19 cellular contexts compared by ENCODE assay signal in the genomic region with DNA sequence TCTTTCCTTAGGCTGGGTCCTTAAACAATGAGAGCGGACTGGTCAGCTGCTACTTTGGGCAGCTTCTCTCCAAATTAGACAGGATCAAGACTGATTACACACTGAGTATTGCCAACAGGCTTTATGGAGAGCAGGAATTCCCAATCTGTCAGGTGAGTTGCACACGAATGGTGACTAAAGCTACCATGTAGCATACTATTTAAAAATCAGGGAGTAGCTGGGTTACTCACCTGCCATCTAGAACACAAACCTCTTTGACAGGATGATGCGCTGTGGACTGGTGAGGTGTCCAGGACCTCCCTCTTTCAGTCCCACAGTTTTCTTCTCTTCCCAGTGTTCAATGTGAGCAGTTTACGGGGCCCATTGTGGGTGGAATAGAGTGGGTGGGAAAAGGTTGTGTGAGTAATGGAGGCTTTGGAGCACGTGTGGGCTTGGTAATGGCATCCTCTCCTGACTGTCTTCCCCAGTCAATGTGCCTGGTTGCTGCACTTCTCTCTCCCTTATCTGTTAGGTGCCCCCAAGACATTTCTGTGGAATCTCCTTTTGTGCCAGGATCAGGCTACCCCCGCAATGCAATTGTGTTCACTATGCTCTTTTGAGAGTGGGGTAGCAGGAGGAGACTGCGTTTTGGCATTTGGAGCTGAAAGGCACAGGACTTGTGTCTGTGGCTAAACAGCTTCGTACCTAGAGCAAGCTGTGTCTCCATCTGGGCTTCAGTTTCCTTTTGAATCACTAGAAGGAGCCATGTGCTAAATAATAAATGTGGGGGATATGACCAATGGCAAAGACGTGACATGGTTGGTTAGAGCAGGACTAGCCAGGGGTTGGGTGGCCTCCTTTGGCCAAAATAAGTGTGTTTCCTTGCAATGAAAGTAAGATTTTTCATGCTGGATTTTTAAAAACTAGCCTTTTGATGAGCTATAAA. TPM values are rescaled to one million over a fixed set of nuclear protein-coding genes. Genes with fewer than 3 reads are reported as not detected.
DNase-seq lines count a peak whose midpoint lies in the region; ATAC-seq and TF ChIP-seq lines count a peak whose summit lies in the region.
"Had no signal": no experiment of that assay in that cellular context is flagged by ENCODE, and none has a peak within 500 bp of the region (broad histone marks: within the 10 kb centered on the region; RNA-seq: fewer than 3 reads in every experiment).

No MANE protein-coding gene starts in this region.

- no peak overlapping the region for H3K4ac ChIP-seq in mesenchymal stem cell (ENCODE audit: low read depth in 1 of 2, low read length in 2 of 2)

- H4K91ac ChIP-seq in mesenchymal stem cell (ENCODE audit: low read length): no peak overlapping the region

- DNase-seq in activated CD4-positive, alpha-beta T cell treated with anti-CD3 and anti-CD28 coated beads, Interleukin-2, amount 10 ng/mL, durations not matched to agents 24 days and 14 days: peak; percentile 34
- DNase-seq in activated CD4-positive, alpha-beta T cell treated with anti-CD3 and anti-CD28 coated beads for 4 hours: no peak
- DNase-seq in NCI-H69 (lab: John Stamatoyannopoulos, UW): peak; percentile 29
- DNase-seq in foreskin keratinocyte: peak; percentile 17 to 58
- DNase-seq in NCI-H345 (lab: John Stamatoyannopoulos, UW): no peak
- DNase-seq in lower lobe of right lung: no peak
- DNase-seq in mesenchymal stem cell: no peak
- DNase-seq: Caco-2, Kasumi-1, NCI-H1436, NCI-H2029 treated with DMSO at 0.1 percent for 48 hours, NCI-H524 treated with DMSO at 0.1 percent for 48 hours, SHP77 had no signal

- H3K27ac Mint-ChIP-seq in activated CD4-positive, alpha-beta T cell treated with anti-CD3 and anti-CD28 coated beads, Interleukin-2, amount 10 ng/mL, durations not matched to agents 24 days and 14 days: no peak overlapping the region
- H3K27ac Mint-ChIP-seq: T-helper 1 cell treated with Interleukin-12 subunit alpha and Interleukin-12 subunit beta and Interleukin-4 antibody, amounts not matched to agents 30 μg/mL and 1 μg/mL, for 36 hours had no signal

- H3K9me3 Mint-ChIP-seq in activated CD4-positive, alpha-beta T cell treated with anti-CD3 and anti-CD28 coated beads, Interleukin-2, amount 10 ng/mL, durations not matched to agents 24 days and 14 days: no peaks in the 10 kb centered on the region
- H3K9me3 Mint-ChIP-seq: T-helper 1 cell treated with Interleukin-12 subunit alpha and Interleukin-12 subunit beta and Interleukin-4 antibody, amounts not matched to agents 30 μg/mL and 1 μg/mL, for 36 hours had no signal

- H2BK5ac ChIP-seq in mesenchymal stem cell (ENCODE audit: low read depth, low read length, poor library complexity, severe bottlenecking): no peak overlapping the region

- no peak overlapping the region for H3K14ac ChIP-seq in mesenchymal stem cell (ENCODE audit: low read length in 2 of 2)

- H2BK120ac ChIP-seq in mesenchymal stem cell (ENCODE audit: low read depth, low read length): no peak overlapping the region

- H3K27me3 ChIP-seq in foreskin keratinocyte (no peaks in the 10 kb centered on the region), lower lobe of right lung (ENCODE audit: low read depth) (no peaks in the 10 kb centered on the region), mesenchymal stem cell (ENCODE audit: control insufficient read depth in 1 of 2, insufficient read depth in 1 of 2, low read length in 2 of 2) (no peaks in the 10 kb centered on the region)

- H3K4me1 Mint-ChIP-seq in activated CD4-positive, alpha-beta T cell treated with anti-CD3 and anti-CD28 coated beads, Interleukin-2, amount 10 ng/mL, durations not matched to agents 24 days and 14 days: no peaks in the 10 kb centered on the region

- intact Hi-C loops in activated CD4-positive, alpha-beta T cell treated with anti-CD3 and anti-CD28 coated beads, Interleukin-2, amount 10 ng/mL, durations not matched to agents 24 days and 14 days (cut with micrococcal nuclease): no loop called here
- intact Hi-C loops in lower lobe of right lung (cut with DNase I): no loop called here

- H3K36me3 Mint-ChIP-seq in activated CD4-positive, alpha-beta T cell treated with anti-CD3 and anti-CD28 coated beads, Interleukin-2, amount 10 ng/mL, durations not matched to agents 24 days and 14 days (ENCODE audit: low read depth): no peaks in the 10 kb centered on the region
- H3K36me3 Mint-ChIP-seq: CD14-positive monocyte had no signal

- 70% methylated on average over 8 of the region's 9 CpGs for WGBS in mesenchymal stem cell

- no peak overlapping the region for H3K18ac ChIP-seq in mesenchymal stem cell (ENCODE audit: low read depth in 1 of 2, low read length in 2 of 2)

- H3K4me2 ChIP-seq in mesenchymal stem cell (ENCODE audit: low read length, poor library complexity, severe bottlenecking): no peak overlapping the region
- H3K4me2 ChIP-seq: A549 had no signal

- no peak overlapping the region for H2AFZ ChIP-seq in mesenchymal stem cell (ENCODE audit: low read depth, low read length)

- H3K4me3 ChIP-seq in HEK293 (ENCODE audit: low read depth, low read length) (no peak overlapping the region), lower lobe of right lung (no peak overlapping the region), mesenchymal stem cell (ENCODE audit: insufficient read depth in 1 of 2, low read depth in 1 of 2, low read length in 2 of 2) (no peak overlapping the region)
- H3K4me3 ChIP-seq: A549, HAP-1 had no signal

- no peak overlapping the region for H2BK15ac ChIP-seq in mesenchymal stem cell (ENCODE audit: low read depth, poor library complexity, severe bottlenecking)

- peak; percentile 94 for ATAC-seq in foreskin keratinocyte
- ATAC-seq in lower lobe of right lung: no peak
- ATAC-seq: A549, SK-N-SH treated with all-trans-retinoic acid at 6 μM for 48 hours had no signal

- H3K27ac ChIP-seq in HEK293 (ENCODE audit: extremely low read depth, low read depth, low read length) (no peak overlapping the region), foreskin keratinocyte (peak overlapping the region; percentile 64), lower lobe of right lung (no peak overlapping the region), mesenchymal stem cell (ENCODE audit: low read length, poor library complexity, severe bottlenecking) (no peak overlapping the region)
- H3K27ac ChIP-seq: A549 had no signal

- H3K36me3 ChIP-seq in HEK293 (ENCODE audit: control insufficient read depth in 2 of 2, insufficient read depth in 1 of 2, low read length in 2 of 2) (no peaks in the 10 kb centered on the region), lower lobe of right lung (no peaks in the 10 kb centered on the region), mesenchymal stem cell (ENCODE audit: control insufficient read depth in 1 of 2, insufficient read depth in 2 of 2, low read depth in 1 of 2, low read length in 2 of 2) (no peaks in the 10 kb centered on the region)
- H3K36me3 ChIP-seq: HAP-1 had no signal

- H3K27me3 Mint-ChIP-seq in activated CD4-positive, alpha-beta T cell treated with anti-CD3 and anti-CD28 coated beads, Interleukin-2, amount 10 ng/mL, durations not matched to agents 24 days and 14 days: peaks cover 6% of the 10 kb centered on the region

- H3K9ac ChIP-seq in mesenchymal stem cell (ENCODE audit: low read length): no peak overlapping the region

- H3K4me1 ChIP-seq in HEK293 (ENCODE audit: control insufficient read depth, insufficient read depth, low read length): no peaks in the 10 kb centered on the region
- no peaks in the 10 kb centered on the region for H3K4me1 ChIP-seq in foreskin keratinocyte
- H3K4me1 ChIP-seq in lower lobe of right lung: no peaks in the 10 kb centered on the region
- H3K4me1 ChIP-seq in mesenchymal stem cell (ENCODE audit: control insufficient read depth, insufficient read depth, low read depth, low read length): no peaks in the 10 kb centered on the region
- H3K4me1 ChIP-seq: A549, Caco-2, HAP-1 had no signal

- no peak overlapping the region for H3K4me3 Mint-ChIP-seq in activated CD4-positive, alpha-beta T cell treated with anti-CD3 and anti-CD28 coated beads, Interleukin-2, amount 10 ng/mL, durations not matched to agents 24 days and 14 days
- H3K4me3 Mint-ChIP-seq: CD14-positive monocyte; T-helper 1 cell treated with Interleukin-12 subunit alpha and Interleukin-12 subunit beta and Interleukin-4 antibody, amounts not matched to agents 30 μg/mL and 1 μg/mL, for 36 hours had no signal

- POLR2A ChIA-PET in HEK293 (lab: Yijun Ruan, JAX): no interaction called here

- H4K8ac ChIP-seq in mesenchymal stem cell (ENCODE audit: low read length): no peak overlapping the region

- H2BK12ac ChIP-seq in mesenchymal stem cell (ENCODE audit: low read length in 2 of 2): no peak overlapping the region

- H3K23ac ChIP-seq in mesenchymal stem cell (ENCODE audit: low read length in 2 of 2): no peak overlapping the region

- H2AK5ac ChIP-seq in mesenchymal stem cell (ENCODE audit: low read length, severe bottlenecking): no peak overlapping the region

- CTCF ChIA-PET in HEK293 (lab: Yijun Ruan, JAX): interaction anchor here (1.0 to 10.5 kb wide), 2 partner anchors 18 to 42 kb away, joined by 4 to 88 read pairs; no protein-coding TSS in a partner anchor

- no peaks in the 10 kb centered on the region for H3K79me1 ChIP-seq in mesenchymal stem cell (replicated peaks; ENCODE audit: low read length, poor library complexity, severe bottlenecking)

- TF ChIP-seq CTCF in HEK293 (tag by site-specific recombination; IDR thresholded peaks at IDR 0.05) (no peak), foreskin keratinocyte (conservative IDR thresholded peaks at IDR 0.05) (no peak), lower lobe of right lung (IDR thresholded peaks at IDR 0.05) (no peak)

- no peaks in the 10 kb centered on the region for H3K9me3 ChIP-seq in HEK293 (ENCODE audit: control insufficient read depth, insufficient read depth, low read depth, low read length)
- no peaks in the 10 kb centered on the region for H3K9me3 ChIP-seq in lower lobe of right lung
- no peaks in the 10 kb centered on the region for H3K9me3 ChIP-seq in mesenchymal stem cell (ENCODE audit: control insufficient read depth, low read length)
- H3K9me3 ChIP-seq: A549, Caco-2, HAP-1 had no signal

TF ChIP-seq in HEK293, 187 proteins besides CTCF, POLR2A, EP300 and RAD21 (continues in another document):
- no peak for TF ChIP-seq ZFP41 (tag by site-specific recombination; IDR thresholded peaks at IDR 0.05; ENCODE audit: borderline replicate concordance)
- peak; percentile 81 for TF ChIP-seq ZFHX2 (tag by site-specific recombination; conservative IDR thresholded peaks at IDR 0.05)

RNA-seq across cellular contexts. Expression of a gene that starts 17.7 kb away (rescaled TPM):
- not detected in 2 replicates for total RNA-seq in activated CD4-positive, alpha-beta T cell treated with anti-CD3 and anti-CD28 coated beads, Interleukin-2, amount 10 ng/mL, durations not matched to agents 24 days and 14 days
- 0.07 and 0.10 TPM in 2 replicates for total RNA-seq in foreskin keratinocyte
- 0.03 TPM in 1 of 2 replicates, not detected in the other for polyA plus RNA-seq in foreskin keratinocyte
- total RNA-seq in lower lobe of right lung: not detected
- polyA plus RNA-seq in mesenchymal stem cell (2013, experiment 1 of 2): not detected
- not detected for polyA plus RNA-seq in mesenchymal stem cell (2013, experiment 2 of 2)
- total RNA-seq: Caco-2 had no signal
- polyA plus RNA-seq: A549, CD14-positive monocyte had no signal

RNA-seq across cellular contexts. Expression of a gene that starts 27.3 kb away (rescaled TPM):
- not detected in 2 replicates for total RNA-seq in activated CD4-positive, alpha-beta T cell treated with anti-CD3 and anti-CD28 coated beads, Interleukin-2, amount 10 ng/mL, durations not matched to agents 24 days and 14 days
- total RNA-seq in foreskin keratinocyte (5.9 and 6.0 TPM in 2 replicates), lower lobe of right lung (not detected)
- 2.0 and 2.7 TPM in 2 replicates for polyA plus RNA-seq in foreskin keratinocyte
- not detected for polyA plus RNA-seq in mesenchymal stem cell (2013, experiment 1 of 2)
- not detected for polyA plus RNA-seq in mesenchymal stem cell (2013, experiment 2 of 2)
- total RNA-seq: Caco-2 had no signal
- polyA plus RNA-seq: A549, CD14-positive monocyte had no signal

Comparison
In these comparisons a context has a peak if more than half of its experiments do, and no peak if none do; other contexts are left out.
1. DNase-seq: peak in activated CD4-positive, alpha-beta T cell treated with anti-CD3 and anti-CD28 coated beads, Interleukin-2, amount 10 ng/mL, durations not matched to agents 24 days and 14 days (single experiment), NCI-H69 (single experiment) and foreskin keratinocyte (2 of 2); none in activated CD4-positive, alpha-beta T cell treated with anti-CD3 and anti-CD28 coated beads for 4 hours (0 of 2), NCI-H345 (single experiment), lower lobe of right lung (single experiment) and mesenchymal stem cell (single experiment).